Comparison of ENCODE assay signal across 19 cellular contexts in the genomic region with DNA sequence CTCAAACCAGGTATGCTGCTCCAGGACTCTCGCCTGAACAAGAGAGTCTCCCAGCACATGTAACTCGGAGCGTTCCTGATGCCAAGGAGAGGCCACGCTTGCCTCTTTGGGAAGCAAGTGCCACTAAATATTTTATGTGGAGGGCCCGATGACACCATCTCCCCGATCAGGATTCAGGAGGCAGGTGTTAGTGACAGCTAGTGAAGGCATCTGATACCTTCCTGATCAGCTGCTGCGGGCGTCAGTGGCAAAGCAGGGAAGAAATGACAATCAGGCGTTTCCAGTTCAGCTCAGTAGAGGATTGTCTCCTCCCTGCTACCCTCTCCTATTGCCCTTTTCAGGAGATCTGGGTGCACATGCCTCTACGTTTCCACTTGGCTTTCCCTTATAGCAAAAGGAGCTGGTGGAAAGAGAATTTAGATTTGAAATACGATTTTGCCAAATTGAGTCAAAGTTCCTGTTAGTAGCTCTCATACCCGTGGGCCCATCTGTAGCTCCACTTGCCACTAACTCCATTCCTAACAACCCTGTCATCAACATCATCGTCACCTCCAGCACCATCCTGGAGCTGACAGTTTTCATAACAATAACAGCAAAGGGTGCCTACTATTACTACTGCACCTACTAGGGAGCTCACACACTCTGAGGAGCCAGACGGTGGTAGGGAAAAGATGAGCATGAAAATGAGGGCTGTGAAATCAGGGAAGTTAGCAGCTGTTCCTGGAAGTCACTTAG. TPM values are rescaled to one million over a fixed set of nuclear protein-coding genes. Genes with fewer than 3 reads are reported as not detected.
DNase-seq lines count a peak whose midpoint lies in the region; ATAC-seq and TF ChIP-seq lines count a peak whose summit lies in the region.
"Had no signal": no experiment of that assay in that cellular context is flagged by ENCODE, and none has a peak within 500 bp of the region (broad histone marks: within the 10 kb centered on the region; RNA-seq: fewer than 3 reads in every experiment).

No MANE protein-coding gene starts in this region.

- no peak for TF ChIP-seq RAD21 in neural cell (conservative IDR thresholded peaks at IDR 0.05)

- peak overlapping the region; percentile 55 for H3K4me3 ChIP-seq in neural cell (ENCODE audit: low read length)
- H3K4me3 ChIP-seq: SK-N-MC had no signal

- H3K4me1 Mint-ChIP-seq in stimulated activated naive CD8-positive, alpha-beta T cell treated with anti-CD3 and anti-CD28 coated beads, Interleukin-15, amount 100 ng/mL, for 72 hours, result peaks cover 5% of the 10 kb centered on the region
- H3K4me1 Mint-ChIP-seq in chondrocyte (ENCODE audit: low read depth), result peaks cover 89% of the 10 kb centered on the region
- H3K4me1 Mint-ChIP-seq: activated B cell treated with CpG ODN at 0.5 μM for 24 hours; central memory CD8-positive, alpha-beta T cell had no signal

- no peak overlapping the region for H3K4me3 Mint-ChIP-seq in stimulated activated naive CD8-positive, alpha-beta T cell treated with anti-CD3 and anti-CD28 coated beads, Interleukin-15, amount 100 ng/mL, for 72 hours
- no peak overlapping the region for H3K4me3 Mint-ChIP-seq in chondrocyte (ENCODE audit: unreplicated experiment)
- H3K4me3 Mint-ChIP-seq: activated B cell treated with CpG ODN at 0.5 μM for 24 hours; activated CD4-positive, alpha-beta memory T cell treated with anti-CD3 and anti-CD28 coated beads for 36 hours; central memory CD8-positive, alpha-beta T cell had no signal

- no peaks in the 10 kb centered on the region for H3K36me3 ChIP-seq in neural cell (ENCODE audit: insufficient read depth, low read length)

- no peak for TF ChIP-seq EP300 in neural cell (conservative IDR thresholded peaks at IDR 0.05; ENCODE audit: poor library complexity, severe bottlenecking)

- H3K9me3 Mint-ChIP-seq in stimulated activated naive CD8-positive, alpha-beta T cell treated with anti-CD3 and anti-CD28 coated beads, Interleukin-15, amount 100 ng/mL, for 72 hours, result no peaks in the 10 kb centered on the region
- no peaks in the 10 kb centered on the region for H3K9me3 Mint-ChIP-seq in chondrocyte (ENCODE audit: low read depth)
- H3K9me3 Mint-ChIP-seq: activated B cell treated with CpG ODN at 0.5 μM for 24 hours; activated CD4-positive, alpha-beta memory T cell treated with anti-CD3 and anti-CD28 coated beads for 36 hours; CD14-positive monocyte; central memory CD8-positive, alpha-beta T cell had no signal

- H3K9ac ChIP-seq in neural cell (ENCODE audit: low read length), result peak overlapping the region; percentile 62

- H3K27ac Mint-ChIP-seq in stimulated activated naive CD8-positive, alpha-beta T cell treated with anti-CD3 and anti-CD28 coated beads, Interleukin-15, amount 100 ng/mL, for 72 hours, result peak overlapping the region in 1 of 2 donors; percentile 5
- H3K27ac Mint-ChIP-seq in chondrocyte (ENCODE audit: unreplicated experiment), result peak overlapping the region; percentile 3
- H3K27ac Mint-ChIP-seq: activated B cell treated with CpG ODN at 0.5 μM for 24 hours; activated CD4-positive, alpha-beta memory T cell treated with anti-CD3 and anti-CD28 coated beads for 36 hours had no signal

- H3K9me2 ChIP-seq in neural cell (ENCODE audit: insufficient read depth, low read length), result no peaks in the 10 kb centered on the region

- peaks cover under 1% of the 10 kb centered on the region for H3K36me3 Mint-ChIP-seq in chondrocyte (ENCODE audit: low read depth)
- H3K36me3 Mint-ChIP-seq: activated CD4-positive, alpha-beta memory T cell treated with anti-CD3 and anti-CD28 coated beads for 36 hours; CD14-positive monocyte had no signal

- H3K9me3 ChIP-seq in neural cell (ENCODE audit: low read length), result no peaks in the 10 kb centered on the region

- peak overlapping the region; percentile 94 for H3K27ac ChIP-seq in neural cell (ENCODE audit: low read length)
- H3K27ac ChIP-seq: SK-N-MC had no signal

- no peak for DNase-seq in stimulated activated naive CD8-positive, alpha-beta T cell treated with anti-CD3 and anti-CD28 coated beads, Interleukin-15, amount 100 ng/mL, for 72 hours
- no peak for DNase-seq in stimulated activated naive CD8-positive, alpha-beta T cell treated with anti-CD3 and anti-CD28 coated beads, Interleukin-15, Interleukin-2, amounts not matched to agents 100 U/mL and 50 U/mL, for 24 hours
- no peak for DNase-seq in chondrocyte (ENCODE audit: low spot score)
- no peak for DNase-seq in activated naive CD4-positive, alpha-beta T cell (lab: John Stamatoyannopoulos, UW)
- no peak for DNase-seq in NAMALWA (ENCODE audit: low spot score)
- DNase-seq: activated B cell treated with CpG ODN at 0.5 μM for 24 hours; activated CD4-positive, alpha-beta memory T cell treated with anti-CD3 and anti-CD28 coated beads for 36 hours; activated gamma-delta T cell treated with Interleukin-2 at 50 U/mL for 16 hours; activated T-cell treated with anti-CD3 and anti-CD28 coated beads for 4 hours; effector CD4-positive, alpha-beta T cell; NCI-H187 treated with DMSO at 0.1 percent for 48 hours; NCI-H2227 treated with DMSO at 0.1 percent for 48 hours; T-helper 9 cell had no signal

- H3K27me3 Mint-ChIP-seq in stimulated activated naive CD8-positive, alpha-beta T cell treated with anti-CD3 and anti-CD28 coated beads, Interleukin-15, amount 100 ng/mL, for 72 hours, result peaks cover 5% of the 10 kb centered on the region
- no peaks in the 10 kb centered on the region for H3K27me3 Mint-ChIP-seq in chondrocyte (ENCODE audit: low read depth)

- peaks cover 8% of the 10 kb centered on the region for H4K20me1 ChIP-seq in neural cell (ENCODE audit: insufficient read depth)

- H2AFZ ChIP-seq in neural cell (ENCODE audit: low read depth, low read length), result no peak overlapping the region

- H3K27me3 ChIP-seq in neural cell (ENCODE audit: insufficient read depth, low read depth, low read length), result no peaks in the 10 kb centered on the region

- TF ChIP-seq CTCF in chondrocyte (IDR thresholded peaks at IDR 0.05) (no peak), neural cell (IDR thresholded peaks at IDR 0.05; ENCODE audit: poor library complexity, severe bottlenecking) (no peak)

- H3F3A ChIP-seq in neural cell (ENCODE audit: insufficient read depth, low read length, poor library complexity, severe bottlenecking), result peaks cover 3% of the 10 kb centered on the region

- peak; percentile 26 for ATAC-seq in stimulated activated naive CD8-positive, alpha-beta T cell treated with anti-CD3 and anti-CD28 coated beads, Interleukin-15, amount 100 ng/mL, for 72 hours
- ATAC-seq in stimulated activated naive CD8-positive, alpha-beta T cell treated with anti-CD3 and anti-CD28 coated beads, Interleukin-15, Interleukin-2, amounts not matched to agents 100 U/mL and 50 U/mL, for 24 hours, result no peak
- no peak for ATAC-seq in HG02870 (IDR thresholded peaks at IDR 0.05; ENCODE audit: unreplicated experiment)
- no peak for ATAC-seq in GM18519 (IDR thresholded peaks at IDR 0.05; ENCODE audit: low FRiP score, unreplicated experiment)

- peaks cover 58% of the 10 kb centered on the region for H3K79me2 ChIP-seq in neural cell (replicated peaks; ENCODE audit: insufficient read depth, low read length)

- H3K4me2 ChIP-seq in neural cell (ENCODE audit: low read length), result peak overlapping the region; percentile 7

TF ChIP-seq in neural cell, 6 proteins besides CTCF, POLR2A, EP300 and RAD21:
- no peak for TF ChIP-seq SMC3 (conservative IDR thresholded peaks at IDR 0.05; ENCODE audit: poor library complexity)
- TF ChIP-seq POLR2AphosphoS5 (IDR thresholded peaks at IDR 0.05), result no peak
- no peak for TF ChIP-seq EZH2 (IDR thresholded peaks at IDR 0.05; ENCODE audit: borderline replicate concordance, insufficient read depth, low read length, poor library complexity, severe bottlenecking)
- no peak for TF ChIP-seq REST (IDR thresholded peaks at IDR 0.05; ENCODE audit: borderline replicate concordance)

RNA-seq across cellular contexts. Expression of gene PLXNA2, which starts 21.6 kb away (rescaled TPM):
- 22.0 to 37.9 TPM (median 24.9 TPM) in 3 replicates for total RNA-seq in chondrocyte
- polyA plus RNA-seq in neural cell, result 30.6 and 48.6 TPM in 2 replicates
- 129 and 143 TPM in 2 replicates for polyA minus RNA-seq in neural cell
